ENCODE assay signal across 1 cellular context in the genomic region with DNA sequence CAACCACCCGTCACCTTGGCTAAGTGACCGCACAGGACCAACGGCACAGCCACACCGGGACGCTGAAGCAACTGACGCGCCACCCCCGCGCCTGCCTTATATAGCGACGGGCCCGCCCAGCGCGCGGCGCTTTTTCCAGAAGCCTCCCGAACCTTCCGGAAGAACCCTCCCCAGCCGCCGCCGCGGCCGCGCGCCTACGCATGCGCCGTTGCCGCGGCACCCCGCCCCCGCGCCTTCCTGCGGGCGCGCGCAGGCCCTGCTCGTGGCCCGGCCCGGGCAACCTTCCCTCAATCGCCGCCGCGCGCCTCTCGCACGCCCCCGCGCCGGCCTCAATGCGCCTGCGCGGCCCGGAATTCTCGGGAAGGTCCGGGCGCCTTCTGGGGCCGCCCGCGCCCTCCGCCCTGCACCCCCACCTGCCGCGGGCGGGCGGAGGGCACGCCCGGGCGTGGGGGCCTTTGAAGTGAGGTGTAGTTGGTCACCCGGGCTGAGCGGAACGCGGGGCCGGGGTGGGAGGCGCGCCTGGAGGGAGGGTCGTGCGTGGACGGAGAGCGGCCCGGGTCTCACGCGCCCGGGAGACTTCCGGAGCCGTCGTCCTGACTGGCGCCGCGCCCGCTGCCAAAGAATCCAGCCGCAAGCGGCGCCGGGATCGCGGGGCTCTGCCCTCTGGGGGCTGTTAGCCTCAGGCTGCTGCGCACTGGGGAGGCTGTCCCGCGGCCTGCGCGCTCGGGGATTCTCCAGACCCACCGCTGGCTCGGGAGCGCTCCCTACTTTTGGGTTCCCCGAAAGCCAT.
A peak's percentile ranks its signal among the peaks of the same experiment; 100 is the strongest.
TF ChIP-seq lines count a peak whose summit lies in the region.

HSP90AA1 (minus strand) TSS at position 73 of the 790 bp plus-strand sequence. CDS start 666 bp downstream, outside the sequence.

TF ChIP-seq in H1, 55 proteins besides CTCF, POLR2A, EP300 and RAD21 (continued from another document):
- peak; percentile 73; the same call in 1 of the 2 replicates for TF ChIP-seq GTF2F1 (IDR thresholded peaks at IDR 0.05; ENCODE audit: borderline replicate concordance, low read depth, low read length)
- peak; percentile 81 for TF ChIP-seq NRF1 (IDR thresholded peaks at IDR 0.05; ENCODE audit: low read depth, low read length)
- peak; percentile 69 for TF ChIP-seq KDM4A (IDR thresholded peaks at IDR 0.05; ENCODE audit: low read depth, low read length, severe bottlenecking)
- no peak for TF ChIP-seq BRCA1 (IDR thresholded peaks at IDR 0.05; ENCODE audit: low read depth, low read length)
- TF ChIP-seq FOSL1 (IDR thresholded peaks at IDR 0.05; ENCODE audit: insufficient read depth, low read depth, low read length), result no peak
- no peak for TF ChIP-seq HDAC6 (IDR thresholded peaks at IDR 0.05; ENCODE audit: low read depth, low read length)
- peak; percentile 91 for TF ChIP-seq TAF1 (IDR thresholded peaks at IDR 0.05; ENCODE audit: low read depth, low read length)
- peak; percentile 87 for TF ChIP-seq TAF7 (optimal IDR thresholded peaks at IDR 0.05; ENCODE audit: borderline replicate concordance, low read depth, low read length)
- TF ChIP-seq SUZ12 (IDR thresholded peaks at IDR 0.05; ENCODE audit: low read length), result no peak
- peak; percentile 67 for TF ChIP-seq CREB1 (IDR thresholded peaks at IDR 0.05)
- no peak for TF ChIP-seq SP1 (IDR thresholded peaks at IDR 0.05; ENCODE audit: low read depth, low read length)
- TF ChIP-seq HDAC2 (IDR thresholded peaks at IDR 0.05; ENCODE audit: borderline replicate concordance in 1 of 2, low read depth in 2 of 2, low read length in 2 of 2), result peak in 1 of 2 experiments; percentile 6; a peak in 1 of 4 replicates
- TF ChIP-seq USF2 (IDR thresholded peaks at IDR 0.05; ENCODE audit: low read length), result no peak
- TF ChIP-seq SRF (IDR thresholded peaks at IDR 0.05; ENCODE audit: low read depth, low read length), result peak; percentile 66; the same call in 1 of the 2 replicates
- no peak for TF ChIP-seq NANOG (IDR thresholded peaks at IDR 0.05; ENCODE audit: insufficient read depth, low read depth, low read length, poor library complexity, severe bottlenecking)
- TF ChIP-seq GABPA (IDR thresholded peaks at IDR 0.05; ENCODE audit: borderline replicate concordance, insufficient read depth, low read length), result no peak
- peak; percentile 99 for TF ChIP-seq EGR1 (IDR thresholded peaks at IDR 0.05; ENCODE audit: borderline replicate concordance, low read depth, low read length)
- TF ChIP-seq ZNF274 (IDR thresholded peaks at IDR 0.05; ENCODE audit: borderline replicate concordance, extremely low read depth, low read length), result no peak
- peak; percentile 97 for TF ChIP-seq TBP (IDR thresholded peaks at IDR 0.05; ENCODE audit: low read depth, low read length)
- no peak for TF ChIP-seq KDM5A (IDR thresholded peaks at IDR 0.05; ENCODE audit: low read length)
- TF ChIP-seq EZH2 (IDR thresholded peaks at IDR 0.05; ENCODE audit: low read depth, low read length, severe bottlenecking), result no peak
